ENCODE assay signal across 1 cellular context in genomic region chr7:66099551-66100407, GRCh38.
A peak's percentile ranks its signal among the peaks of the same experiment; 100 is the strongest.
TF ChIP-seq lines count a peak whose summit lies in the region.

No MANE protein-coding gene starts in this region.

TF ChIP-seq in K562, 482 proteins besides CTCF, POLR2A, EP300 and RAD21 (continued from another document and continues in another):
- peak; percentile 12; the same call in 1 of the 2 replicates for TF ChIP-seq RREB1 (CRISPR knock-in tag; IDR thresholded peaks at IDR 0.05)
- no peak for TF ChIP-seq ZNF277 (CRISPR knock-in tag; IDR thresholded peaks at IDR 0.05; ENCODE audit: borderline replicate concordance)
- TF ChIP-seq SMAD2 (IDR thresholded peaks at IDR 0.05; ENCODE audit: low read depth, low read length) = no peak
- no peak for TF ChIP-seq KLF6 (CRISPR knock-in tag; IDR thresholded peaks at IDR 0.05; ENCODE audit: borderline replicate concordance)
- no peak for TF ChIP-seq FUS (optimal IDR thresholded peaks at IDR 0.05; ENCODE audit: low read depth, low read length)
- no peak for TF ChIP-seq NR2F6 (CRISPR knock-in tag; IDR thresholded peaks at IDR 0.05)
- TF ChIP-seq BHLHE40 (IDR thresholded peaks at IDR 0.05; ENCODE audit: low read length) = no peak; the same call in 1 of the 2 replicates
- no peak for TF ChIP-seq ZNF239 (CRISPR knock-in tag; IDR thresholded peaks at IDR 0.05)
- TF ChIP-seq ZEB2 (IDR thresholded peaks at IDR 0.05) = peak; percentile 95
- TF ChIP-seq HDAC1 (IDR thresholded peaks at IDR 0.05) = peak in 1 of 2 experiments; percentile 97; a peak in 3 of 4 replicates
- no peak for TF ChIP-seq FOXA3 (CRISPR knock-in tag; conservative IDR thresholded peaks at IDR 0.05 in 1 of 2, IDR thresholded peaks at IDR 0.05 in 1 of 2)
- TF ChIP-seq SMARCB1 (IDR thresholded peaks at IDR 0.05; ENCODE audit: insufficient read length, low read depth) = no peak
- TF ChIP-seq EZH2 (IDR thresholded peaks at IDR 0.05; ENCODE audit: borderline replicate concordance, low read depth, low read length) = no peak
- TF ChIP-seq TRIM24 (IDR thresholded peaks at IDR 0.05) = peak; percentile 22 to 40; a peak in 2 of 4 replicates
- no peak for TF ChIP-seq SIN3B (IDR thresholded peaks at IDR 0.05; ENCODE audit: low read depth)
- TF ChIP-seq KDM5B (IDR thresholded peaks at IDR 0.05; ENCODE audit: insufficient replicate concordance, low read depth, low read length) = peak; percentile 42
- no peak for TF ChIP-seq NR4A1 (CRISPR knock-in tag; IDR thresholded peaks at IDR 0.05)
- no peak for TF ChIP-seq NR4A1 (tag; IDR thresholded peaks at IDR 0.05)
- TF ChIP-seq ZNF609 (CRISPR knock-in tag; IDR thresholded peaks at IDR 0.05; ENCODE audit: borderline replicate concordance) = no peak
- TF ChIP-seq HCFC1 (IDR thresholded peaks at IDR 0.05; ENCODE audit: low read depth, low read length) = no peak
- TF ChIP-seq BCOR (IDR thresholded peaks at IDR 0.05) = 0 out of 2 replicates have a peak, but pooled peaks have one; percentile 82
- TF ChIP-seq HDGF (IDR thresholded peaks at IDR 0.05) = peak; percentile 100; the same call in 1 of the 2 replicates
- TF ChIP-seq MCM2 (IDR thresholded peaks at IDR 0.05; ENCODE audit: low read depth) = peak; percentile 91
- peak; percentile 84; the same call in 1 of the 2 replicates for TF ChIP-seq TOE1 (IDR thresholded peaks at IDR 0.05; ENCODE audit: borderline replicate concordance)
- no peak for TF ChIP-seq TOE1 (CRISPR knock-in tag; IDR thresholded peaks at IDR 0.05; ENCODE audit: borderline replicate concordance, low read depth)
- 0 out of 2 replicates have a peak, but pooled peaks have one; percentile 56 for TF ChIP-seq MTA3 (IDR thresholded peaks at IDR 0.05; ENCODE audit: borderline replicate concordance)
- TF ChIP-seq ZNF398 (CRISPR knock-in tag; IDR thresholded peaks at IDR 0.05) = no peak
- no peak for TF ChIP-seq CCNT2 (IDR thresholded peaks at IDR 0.05; ENCODE audit: borderline replicate concordance, extremely low read depth, insufficient read length, low read depth, low read length)
- peak in 1 of 2 experiments; percentile 40; a peak in 1 of 4 replicates for TF ChIP-seq RCOR1 (IDR thresholded peaks at IDR 0.05; ENCODE audit: borderline replicate concordance in 1 of 2, low read depth in 2 of 2, low read length in 2 of 2)
- peak; percentile 38; the same call in 1 of the 2 replicates for TF ChIP-seq HINFP (tag; conservative IDR thresholded peaks at IDR 0.05; ENCODE audit: low read depth)
- TF ChIP-seq GATA2 (CRISPR knock-in tag; IDR thresholded peaks at IDR 0.05) = no peak
- TF ChIP-seq SREBF2 (CRISPR knock-in tag; IDR thresholded peaks at IDR 0.05) = no peak
- no peak for TF ChIP-seq USF1 (CRISPR knock-in tag; IDR thresholded peaks at IDR 0.05)
- TF ChIP-seq ZNF384 (IDR thresholded peaks at IDR 0.05; ENCODE audit: low read depth, low read length) = 0 out of 2 replicates have a peak, but pooled peaks have one; percentile 21
- TF ChIP-seq POLR2G (IDR thresholded peaks at IDR 0.05; ENCODE audit: low read depth, low read length) = peak; percentile 35
- TF ChIP-seq CBX8 (IDR thresholded peaks at IDR 0.05; ENCODE audit: borderline replicate concordance, extremely low read depth, low read depth, low read length, poor library complexity, severe bottlenecking) = no peak
- TF ChIP-seq ASH1L (IDR thresholded peaks at IDR 0.05; ENCODE audit: borderline replicate concordance, low read depth, partially characterized antibody) = peak; percentile 55
- TF ChIP-seq DPF2 (IDR thresholded peaks at IDR 0.05) = peak; percentile 84
- TF ChIP-seq SP1 (CRISPR knock-in tag; IDR thresholded peaks at IDR 0.05) = no peak
- peak; percentile 30; the same call in 1 of the 2 replicates for TF ChIP-seq MTA2 (IDR thresholded peaks at IDR 0.05; ENCODE audit: low read depth)
- TF ChIP-seq CLOCK (CRISPR knock-in tag; IDR thresholded peaks at IDR 0.05; ENCODE audit: borderline replicate concordance) = no peak
- TF ChIP-seq HMG20B (CRISPR knock-in tag; IDR thresholded peaks at IDR 0.05) = no peak
- no peak for TF ChIP-seq MAFF (IDR thresholded peaks at IDR 0.05; ENCODE audit: low read length)
- peak in 1 of 2 experiments; percentile 31; a peak in 2 of 4 replicates for TF ChIP-seq NRF1 (conservative IDR thresholded peaks at IDR 0.05 in 1 of 2, IDR thresholded peaks at IDR 0.05 in 1 of 2)
- TF ChIP-seq C11orf30 (IDR thresholded peaks at IDR 0.05; ENCODE audit: low read depth) = no peak
- peak; percentile 48; the same call in 1 of the 2 replicates for TF ChIP-seq MECOM (CRISPR knock-in tag; IDR thresholded peaks at IDR 0.05)
- no peak for TF ChIP-seq MCM7 (IDR thresholded peaks at IDR 0.05)
- no peak for TF ChIP-seq ZNF121 (CRISPR knock-in tag; conservative IDR thresholded peaks at IDR 0.05)
